8 cellular contexts compared by ENCODE assay signal in the genomic region with DNA sequence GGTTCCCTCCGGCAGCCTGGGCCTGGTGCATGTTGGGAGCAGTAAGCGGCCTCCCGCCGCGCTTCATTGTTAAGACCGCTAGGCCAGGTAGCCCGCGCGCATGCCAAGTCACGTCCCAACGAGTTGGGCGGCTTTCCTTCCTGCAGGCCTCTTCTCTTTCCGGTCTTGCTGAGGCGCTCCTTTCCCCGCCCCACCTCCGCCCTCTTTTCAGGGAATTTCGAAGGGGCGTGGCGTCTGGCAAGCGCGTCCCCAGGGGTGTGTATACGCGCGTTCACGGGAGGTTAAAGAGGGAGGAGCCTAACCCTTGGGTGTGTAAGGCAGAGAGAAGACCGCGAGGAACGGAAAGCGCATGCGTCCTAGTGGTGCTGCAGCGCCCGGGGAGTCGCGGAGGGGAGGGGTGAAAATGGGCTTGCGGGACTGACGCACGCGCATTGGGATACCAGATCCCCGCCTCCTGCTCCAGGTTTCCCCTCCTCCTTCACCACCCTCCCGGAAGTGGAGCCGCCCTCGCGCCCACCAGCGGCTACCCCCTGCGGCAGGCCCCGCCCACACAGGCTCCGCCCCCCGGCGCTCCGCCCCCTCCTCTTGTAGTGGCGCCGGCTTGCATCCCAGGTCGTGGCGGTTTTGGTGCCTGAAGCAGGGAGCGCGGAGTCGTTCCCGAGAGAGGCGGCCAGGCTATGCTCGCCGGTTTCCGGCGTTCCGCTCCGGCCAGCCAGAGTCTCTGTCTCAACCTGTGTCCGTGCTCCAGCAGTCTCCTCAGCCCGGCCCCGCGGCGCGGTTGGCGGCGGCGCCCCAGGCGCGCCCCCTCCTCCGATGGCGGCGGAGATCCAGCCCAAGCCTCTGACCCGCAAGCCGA. TPM values are rescaled to one million over a fixed set of nuclear protein-coding genes. Genes with fewer than 3 reads are reported as not detected.
A peak's percentile ranks its signal among the peaks of the same experiment; 100 is the strongest.
DNase-seq lines count a peak whose midpoint lies in the region; ATAC-seq and TF ChIP-seq lines count a peak whose summit lies in the region.

A gene with protein sequence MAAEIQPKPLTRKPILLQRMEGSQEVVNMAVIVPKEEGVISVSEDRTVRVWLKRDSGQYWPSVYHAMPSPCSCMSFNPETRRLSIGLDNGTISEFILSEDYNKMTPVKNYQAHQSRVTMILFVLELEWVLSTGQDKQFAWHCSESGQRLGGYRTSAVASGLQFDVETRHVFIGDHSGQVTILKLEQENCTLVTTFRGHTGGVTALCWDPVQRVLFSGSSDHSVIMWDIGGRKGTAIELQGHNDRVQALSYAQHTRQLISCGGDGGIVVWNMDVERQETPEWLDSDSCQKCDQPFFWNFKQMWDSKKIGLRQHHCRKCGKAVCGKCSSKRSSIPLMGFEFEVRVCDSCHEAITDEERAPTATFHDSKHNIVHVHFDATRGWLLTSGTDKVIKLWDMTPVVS (plus strand): TSS at position 588 of the 856 bp plus-strand sequence. CDS start 226 bp downstream, at position 814.

- no peaks in the 10 kb centered on the region for H3K27me3 ChIP-seq in left ventricle myocardium inferior (ENCODE audit: low read depth)

- peak within 1 kb of the TSS; percentile 96 for H3K4me3 Mint-ChIP-seq in T-helper 1 cell treated with Interleukin-12 subunit alpha and Interleukin-12 subunit beta and Interleukin-4 antibody, amounts not matched to agents 30 μg/mL and 1 μg/mL, for 36 hours
- H3K4me3 Mint-ChIP-seq in progenitor cell of endocrine pancreas (ENCODE audit: low read depth), result peak within 1 kb of the TSS; percentile 82

- peaks cover 34% of the 10 kb centered on the region for H3K4me1 Mint-ChIP-seq in T-helper 1 cell treated with Interleukin-12 subunit alpha and Interleukin-12 subunit beta and Interleukin-4 antibody, amounts not matched to agents 30 μg/mL and 1 μg/mL, for 36 hours (ENCODE audit: low read depth)
- H3K4me1 Mint-ChIP-seq in progenitor cell of endocrine pancreas (ENCODE audit: low read depth), result peaks cover 10% of the 10 kb centered on the region

- H3K36me3 ChIP-seq in left ventricle myocardium inferior, result no peaks in the 10 kb centered on the region

- TF ChIP-seq CTCF in GM13977 (IDR thresholded peaks at IDR 0.05; ENCODE audit: extremely low read depth, insufficient read depth, missing control alignments) (no peak), left ventricle myocardium inferior (IDR thresholded peaks at IDR 0.05; ENCODE audit: borderline replicate concordance) (peak; percentile 7), progenitor cell of endocrine pancreas (IDR thresholded peaks at IDR 0.05; ENCODE audit: unreplicated experiment) (no peak)

- H3K27ac ChIP-seq in left ventricle myocardium inferior (replicated peaks), result peak within 1 kb of the TSS; percentile 94

- peak within 1 kb of the TSS; percentile 94 for H3K4me3 ChIP-seq in left ventricle myocardium inferior

- DNase-seq in GM13977 (ENCODE audit: low spot score), result peak; percentile 94
- DNase-seq in NCI-H1694 (lab: John Stamatoyannopoulos, UW), result peak; percentile 100
- DNase-seq in amygdala (lab: John Stamatoyannopoulos, UW), result peak; percentile 93 to 100 (median 99)
- peak; percentile 99 for DNase-seq in left ventricle myocardium inferior
- DNase-seq in progenitor cell of endocrine pancreas (ENCODE audit: low spot score, unreplicated experiment), result peak; percentile 99
- peak; percentile 100 for DNase-seq in ureter (ENCODE audit: low spot score)

- no peaks in the 10 kb centered on the region for H3K9me3 Mint-ChIP-seq in T-helper 1 cell treated with Interleukin-12 subunit alpha and Interleukin-12 subunit beta and Interleukin-4 antibody, amounts not matched to agents 30 μg/mL and 1 μg/mL, for 36 hours
- H3K9me3 Mint-ChIP-seq in progenitor cell of endocrine pancreas (ENCODE audit: low read depth), result no peaks in the 10 kb centered on the region

- peaks cover 45% of the 10 kb centered on the region for H3K4me1 ChIP-seq in left ventricle myocardium inferior

- H3K9me3 ChIP-seq in left ventricle myocardium inferior (replicated peaks), result no peaks in the 10 kb centered on the region

- intact Hi-C loops in left ventricle myocardium inferior (cut with micrococcal nuclease), result loop anchor here (5.0 kb wide), 1 partner anchor 117 kb away; no protein-coding TSS in a partner anchor

- peaks cover 6% of the 10 kb centered on the region for H3K27me3 Mint-ChIP-seq in T-helper 1 cell treated with Interleukin-12 subunit alpha and Interleukin-12 subunit beta and Interleukin-4 antibody, amounts not matched to agents 30 μg/mL and 1 μg/mL, for 36 hours (ENCODE audit: low read depth)
- H3K27me3 Mint-ChIP-seq in progenitor cell of endocrine pancreas, result peaks cover 12% of the 10 kb centered on the region

- peak within 1 kb of the TSS; percentile 96 for H3K27ac Mint-ChIP-seq in T-helper 1 cell treated with Interleukin-12 subunit alpha and Interleukin-12 subunit beta and Interleukin-4 antibody, amounts not matched to agents 30 μg/mL and 1 μg/mL, for 36 hours
- H3K27ac Mint-ChIP-seq in progenitor cell of endocrine pancreas, result peak within 1 kb of the TSS; percentile 96

- ATAC-seq in HG02884 (IDR thresholded peaks at IDR 0.05; ENCODE audit: unreplicated experiment), result peak; percentile 68

- in situ Hi-C loops in GM13977 (cut with MboI; ENCODE audit: low pct_unique_long_range_greater_than_20kb, low sequenced_read_pairs, unreplicated experiment), result no loop called here

- peaks cover 5% of the 10 kb centered on the region for H3K36me3 Mint-ChIP-seq in T-helper 1 cell treated with Interleukin-12 subunit alpha and Interleukin-12 subunit beta and Interleukin-4 antibody, amounts not matched to agents 30 μg/mL and 1 μg/mL, for 36 hours (ENCODE audit: low read depth)
- H3K36me3 Mint-ChIP-seq in progenitor cell of endocrine pancreas (ENCODE audit: insufficient read depth), result no peaks in the 10 kb centered on the region

RNA-seq across cellular contexts. Expression of the gene that starts here (rescaled TPM):
- total RNA-seq in left ventricle myocardium inferior (4.5 TPM), progenitor cell of endocrine pancreas (17.2 and 18.0 TPM in 2 replicates), ureter (17.2 TPM)

Comparison
In these comparisons a context has a peak if more than half of its experiments do, and no peak if none do; other contexts are left out.
1. Peak in every context shown above with its lines: DNase-seq, ATAC-seq, H3K4me3 ChIP-seq and H3K27ac ChIP-seq.